In genomic region chr6:116397960-116398359, GRCh38 we compare ENCODE assay signal across 1 cellular context.
TF ChIP-seq lines count a peak whose summit lies in the region.

No MANE protein-coding gene starts in this region.

TF ChIP-seq in GM23338, 12 proteins besides CTCF, POLR2A, EP300 and RAD21 (continued from another document):
- TF ChIP-seq, protein P1, sequence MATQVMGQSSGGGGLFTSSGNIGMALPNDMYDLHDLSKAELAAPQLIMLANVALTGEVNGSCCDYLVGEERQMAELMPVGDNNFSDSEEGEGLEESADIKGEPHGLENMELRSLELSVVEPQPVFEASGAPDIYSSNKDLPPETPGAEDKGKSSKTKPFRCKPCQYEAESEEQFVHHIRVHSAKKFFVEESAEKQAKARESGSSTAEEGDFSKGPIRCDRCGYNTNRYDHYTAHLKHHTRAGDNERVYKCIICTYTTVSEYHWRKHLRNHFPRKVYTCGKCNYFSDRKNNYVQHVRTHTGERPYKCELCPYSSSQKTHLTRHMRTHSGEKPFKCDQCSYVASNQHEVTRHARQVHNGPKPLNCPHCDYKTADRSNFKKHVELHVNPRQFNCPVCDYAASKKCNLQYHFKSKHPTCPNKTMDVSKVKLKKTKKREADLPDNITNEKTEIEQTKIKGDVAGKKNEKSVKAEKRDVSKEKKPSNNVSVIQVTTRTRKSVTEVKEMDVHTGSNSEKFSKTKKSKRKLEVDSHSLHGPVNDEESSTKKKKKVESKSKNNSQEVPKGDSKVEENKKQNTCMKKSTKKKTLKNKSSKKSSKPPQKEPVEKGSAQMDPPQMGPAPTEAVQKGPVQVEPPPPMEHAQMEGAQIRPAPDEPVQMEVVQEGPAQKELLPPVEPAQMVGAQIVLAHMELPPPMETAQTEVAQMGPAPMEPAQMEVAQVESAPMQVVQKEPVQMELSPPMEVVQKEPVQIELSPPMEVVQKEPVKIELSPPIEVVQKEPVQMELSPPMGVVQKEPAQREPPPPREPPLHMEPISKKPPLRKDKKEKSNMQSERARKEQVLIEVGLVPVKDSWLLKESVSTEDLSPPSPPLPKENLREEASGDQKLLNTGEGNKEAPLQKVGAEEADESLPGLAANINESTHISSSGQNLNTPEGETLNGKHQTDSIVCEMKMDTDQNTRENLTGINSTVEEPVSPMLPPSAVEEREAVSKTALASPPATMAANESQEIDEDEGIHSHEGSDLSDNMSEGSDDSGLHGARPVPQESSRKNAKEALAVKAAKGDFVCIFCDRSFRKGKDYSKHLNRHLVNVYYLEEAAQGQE (IDR thresholded peaks at IDR 0.05; ENCODE audit: unreplicated experiment): no peak
- TF ChIP-seq, protein P2, sequence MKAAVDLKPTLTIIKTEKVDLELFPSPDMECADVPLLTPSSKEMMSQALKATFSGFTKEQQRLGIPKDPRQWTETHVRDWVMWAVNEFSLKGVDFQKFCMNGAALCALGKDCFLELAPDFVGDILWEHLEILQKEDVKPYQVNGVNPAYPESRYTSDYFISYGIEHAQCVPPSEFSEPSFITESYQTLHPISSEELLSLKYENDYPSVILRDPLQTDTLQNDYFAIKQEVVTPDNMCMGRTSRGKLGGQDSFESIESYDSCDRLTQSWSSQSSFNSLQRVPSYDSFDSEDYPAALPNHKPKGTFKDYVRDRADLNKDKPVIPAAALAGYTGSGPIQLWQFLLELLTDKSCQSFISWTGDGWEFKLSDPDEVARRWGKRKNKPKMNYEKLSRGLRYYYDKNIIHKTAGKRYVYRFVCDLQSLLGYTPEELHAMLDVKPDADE (IDR thresholded peaks at IDR 0.05): no peak
- TF ChIP-seq POLR2AphosphoS5 (IDR thresholded peaks at IDR 0.05; ENCODE audit: low read depth) (no peak), ZNF331 (CRISPR knock-in tag; IDR thresholded peaks at IDR 0.05; ENCODE audit: low read depth) (no peak)
TF ChIP-seq in GM23338: peak in this region for 0.
